ENCODE assay signal across 1 cellular context in genomic region chr7:124702385-124702784, GRCh38.
TF ChIP-seq lines count a peak whose summit lies in the region.

No MANE protein-coding gene starts in this region.

TF ChIP-seq in SK-N-SH, 30 proteins besides CTCF, POLR2A, EP300 and RAD21 (continued from another document):
- TF ChIP-seq GABPA (IDR thresholded peaks at IDR 0.05; ENCODE audit: low read depth), result no peak
- TF ChIP-seq RFX5 (IDR thresholded peaks at IDR 0.05; ENCODE audit: low read length), result no peak
- no peak for TF ChIP-seq SIN3A (IDR thresholded peaks at IDR 0.05; ENCODE audit: borderline replicate concordance, low read depth, low read length)
- TF ChIP-seq ZBTB33 (IDR thresholded peaks at IDR 0.05; ENCODE audit: borderline replicate concordance, low read depth), result no peak
- TF ChIP-seq MAX (IDR thresholded peaks at IDR 0.05; ENCODE audit: low read depth), result no peak
